26 cellular contexts compared by ENCODE assay signal in genomic region chr4:76182463-76182862, GRCh38.
"Had no signal": no experiment of that assay in that cellular context is flagged by ENCODE, and none has a peak within 500 bp of the region (broad histone marks: within the 10 kb centered on the region; RNA-seq: fewer than 3 reads in every experiment).

No MANE protein-coding gene starts in this region.

- H3K4me3 ChIP-seq: left ventricle myocardium inferior, lung, mucosa of descending colon, pancreas, prostate gland, skin epidermis, suprapubic skin, thoracic aorta, tibial artery, uterus had no signal

- DNase-seq: islet precursor cell; left ventricle myocardium inferior; midbrain; mucosa of descending colon; naive thymus-derived CD4-positive, alpha-beta T cell; pancreas; posterior cingulate gyrus; retina; right cardiac atrium; stimulated activated CD4-positive, alpha-beta T cell treated with anti-CD3 and anti-CD28 coated beads, Interleukin-12 subunit alpha, Interleukin-12 subunit beta, amount 100 ng/mL, for 4 hours; stimulated activated CD4-positive, alpha-beta T cell treated with anti-CD3 and anti-CD28 coated beads, Interleukin-15, amount 100 ng/mL, for 24 hours; stimulated activated CD4-positive, alpha-beta T cell treated with anti-CD3 and anti-CD28 coated beads, Interleukin-2, amount 100 ng/mL, for 24 hours; stimulated activated CD4-positive, alpha-beta T cell treated with anti-CD3 and anti-CD28 coated beads, Interleukin-4, amount 100 ng/mL, for 1 hour; stimulated activated naive CD4-positive, alpha-beta T cell; tibial artery; uterus had no signal

- H3K27me3 ChIP-seq: pancreas, suprapubic skin, tibial artery, uterus had no signal

- H3K27ac Mint-ChIP-seq: memory B cell; natural killer cell treated with Interleukin-12 subunit alpha and Interleukin-12 subunit beta and Interleukin-15 and Interleukin-18, amount 100 ng/mL, for 72 hours; stimulated activated naive CD8-positive, alpha-beta T cell treated with anti-CD3 and anti-CD28 coated beads, Interleukin-15, Interleukin-2, amounts not matched to agents 100 ng/mL and 50 ng/mL, for 24 hours; type B pancreatic cell had no signal

- H3K36me3 ChIP-seq: pancreas, prostate gland, thoracic aorta, uterus had no signal

- ATAC-seq: mucosa of descending colon; naive thymus-derived CD4-positive, alpha-beta T cell; natural killer cell treated with Interleukin-12 subunit alpha and Interleukin-12 subunit beta and Interleukin-15 and Interleukin-18, amount 100 ng/mL, for 72 hours; pancreas; right cardiac atrium; sciatic nerve had no signal

- H3K9me3 ChIP-seq: left ventricle myocardium inferior, mucosa of descending colon, pancreas, prostate gland, suprapubic skin, thoracic aorta, tibial artery, uterus had no signal

- H3K36me3 Mint-ChIP-seq: natural killer cell treated with Interleukin-12 subunit alpha and Interleukin-12 subunit beta and Interleukin-15 and Interleukin-18, amount 100 ng/mL, for 72 hours had no signal

- H3K9me3 Mint-ChIP-seq: memory B cell; naive thymus-derived CD4-positive, alpha-beta T cell; natural killer cell treated with Interleukin-12 subunit alpha and Interleukin-12 subunit beta and Interleukin-15 and Interleukin-18, amount 100 ng/mL, for 72 hours; stimulated activated naive CD8-positive, alpha-beta T cell treated with anti-CD3 and anti-CD28 coated beads, Interleukin-15, Interleukin-2, amounts not matched to agents 100 ng/mL and 50 ng/mL, for 24 hours; type B pancreatic cell had no signal

- H3K4me3 Mint-ChIP-seq: memory B cell; naive thymus-derived CD4-positive, alpha-beta T cell; natural killer cell treated with Interleukin-12 subunit alpha and Interleukin-12 subunit beta and Interleukin-15 and Interleukin-18, amount 100 ng/mL, for 72 hours; stimulated activated naive CD8-positive, alpha-beta T cell treated with anti-CD3 and anti-CD28 coated beads, Interleukin-15, Interleukin-2, amounts not matched to agents 100 ng/mL and 50 ng/mL, for 24 hours; type B pancreatic cell had no signal

- H3K4me1 ChIP-seq: prostate gland, suprapubic skin, uterus had no signal

- H3K27ac ChIP-seq: left ventricle myocardium inferior, pancreas, prostate gland, suprapubic skin, thoracic aorta, tibial artery had no signal
